In the genomic region with DNA sequence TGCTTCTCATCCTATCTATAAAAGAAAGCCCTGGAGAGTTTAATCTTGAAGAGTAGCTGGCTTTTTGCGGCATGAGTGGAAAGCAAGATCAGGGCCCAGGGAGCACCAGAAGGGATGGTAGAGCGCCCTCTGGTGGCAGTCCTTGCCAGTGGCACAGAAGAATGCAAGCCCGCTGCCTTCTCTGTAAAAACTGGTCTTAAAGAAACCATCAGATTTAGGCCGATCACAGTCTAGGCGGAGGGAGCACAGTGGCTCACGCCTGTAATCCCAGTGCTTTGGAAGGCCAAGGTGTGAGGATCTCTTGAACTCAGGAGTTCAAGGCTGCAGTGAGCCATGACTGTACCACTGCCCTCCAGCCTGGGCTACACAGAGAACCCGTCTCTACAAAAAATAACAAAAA, we compare ENCODE assay signal across 8 cellular contexts. TPM values are rescaled to one million over a fixed set of nuclear protein-coding genes. Genes with fewer than 3 reads are reported as not detected.
A peak's percentile ranks its signal among the peaks of the same experiment; 100 is the strongest.
DNase-seq lines count a peak whose midpoint lies in the region; ATAC-seq and TF ChIP-seq lines count a peak whose summit lies in the region.

No MANE protein-coding gene starts in this region.

- H3K27me3 Mint-ChIP-seq in endothelial cell (ENCODE audit: unreplicated experiment) (peaks cover 2% of the 10 kb centered on the region), mesothelial cell of epicardium (ENCODE audit: low read depth) (no peaks in the 10 kb centered on the region)

- H3K36me3 Mint-ChIP-seq in endothelial cell (ENCODE audit: low read depth, unreplicated experiment) (no peaks in the 10 kb centered on the region), mesothelial cell of epicardium (no peaks in the 10 kb centered on the region)

- peaks cover 19% of the 10 kb centered on the region for H3K4me1 Mint-ChIP-seq in endothelial cell (ENCODE audit: unreplicated experiment)
- H3K4me1 Mint-ChIP-seq in mesothelial cell of epicardium, result peaks cover 19% of the 10 kb centered on the region

- H3K4me3 Mint-ChIP-seq in endothelial cell (ENCODE audit: unreplicated experiment), result no peak overlapping the region
- H3K4me3 Mint-ChIP-seq in mesothelial cell of epicardium, result no peak overlapping the region

- peak; percentile 66 for ATAC-seq in HG03521 (IDR thresholded peaks at IDR 0.05; ENCODE audit: unreplicated experiment)

- no peaks in the 10 kb centered on the region for H3K9me3 Mint-ChIP-seq in endothelial cell (ENCODE audit: unreplicated experiment)
- H3K9me3 Mint-ChIP-seq in mesothelial cell of epicardium, result no peaks in the 10 kb centered on the region

- TF ChIP-seq CTCF in endothelial cell (IDR thresholded peaks at IDR 0.05; ENCODE audit: unreplicated experiment), result peak; percentile 97
- TF ChIP-seq CTCF in mesothelial cell of epicardium (IDR thresholded peaks at IDR 0.05; ENCODE audit: unreplicated experiment), result peak; percentile 93

- DNase-seq in DMS153 treated with DMSO at 0.1 percent for 48 hours (lab: John Stamatoyannopoulos, UW; ENCODE audit: unreplicated experiment), result peak; percentile 67
- no peak for DNase-seq in DMS153 (lab: John Stamatoyannopoulos, UW)
- peak; percentile 52 to 62 for DNase-seq in NOMO-1 (lab: John Stamatoyannopoulos, UW; ENCODE audit: unreplicated experiment in 2 of 2)
- peak; percentile 93 for DNase-seq in activated CD8-positive, alpha-beta memory T cell treated with anti-CD3 and anti-CD28 coated beads for 24 hours
- peak; percentile 92 for DNase-seq in endothelial cell (ENCODE audit: low spot score)
- DNase-seq in mesothelial cell of epicardium (ENCODE audit: low spot score in 2 of 2, unreplicated experiment in 2 of 2), result peak; percentile 84 to 95
- DNase-seq in stimulated activated CD8-positive, alpha-beta memory T cell treated with anti-CD3 and anti-CD28 coated beads, Interleukin-2, amount 100 ng/mL, for 1 hour (ENCODE audit: low read depth in 2 of 2), result peak; percentile 51 to 67

- no peak overlapping the region for H3K27ac Mint-ChIP-seq in endothelial cell (ENCODE audit: unreplicated experiment)
- H3K27ac Mint-ChIP-seq in mesothelial cell of epicardium, result peak overlapping the region; percentile 55

RNA-seq across cellular contexts. Expression of gene CPN1, which starts 35.6 kb away (rescaled TPM):
- total RNA-seq in endothelial cell (ENCODE audit: unreplicated experiment) (not detected), mesothelial cell of epicardium (not detected in 3 replicates)

RNA-seq across cellular contexts. Expression of gene DNMBP, which starts 36.3 kb away (rescaled TPM):
- total RNA-seq in endothelial cell (ENCODE audit: unreplicated experiment) (21.8 TPM), mesothelial cell of epicardium (34.7 to 35.8 TPM (median 35.3 TPM) in 3 replicates)
